ENCODE assay signal across 1 cellular context in the genomic region with DNA sequence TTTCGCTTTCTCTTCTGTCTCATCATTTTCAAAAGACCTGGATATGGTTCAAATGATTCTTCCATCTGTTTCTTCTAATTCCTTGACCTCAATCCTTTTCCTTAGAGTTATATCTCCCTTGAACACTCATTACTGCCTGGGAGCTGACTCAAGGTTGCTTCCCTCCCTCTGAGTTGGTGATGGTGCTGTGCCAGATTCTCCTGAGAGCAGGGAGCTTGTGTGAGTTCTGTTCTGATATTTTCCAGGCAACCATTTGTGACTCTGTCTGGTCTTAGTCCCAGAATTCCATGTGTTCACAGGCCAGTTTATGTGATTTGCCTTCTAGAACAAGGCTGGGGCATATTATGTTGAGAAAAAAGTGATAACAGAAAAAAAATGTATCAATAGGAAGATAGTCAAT.
TF ChIP-seq lines count a peak whose summit lies in the region.

No MANE protein-coding gene starts in this region.

TF ChIP-seq in IMR-90, 13 proteins besides CTCF, POLR2A, EP300 and RAD21 (continued from another document):
- TF ChIP-seq, protein P1, sequence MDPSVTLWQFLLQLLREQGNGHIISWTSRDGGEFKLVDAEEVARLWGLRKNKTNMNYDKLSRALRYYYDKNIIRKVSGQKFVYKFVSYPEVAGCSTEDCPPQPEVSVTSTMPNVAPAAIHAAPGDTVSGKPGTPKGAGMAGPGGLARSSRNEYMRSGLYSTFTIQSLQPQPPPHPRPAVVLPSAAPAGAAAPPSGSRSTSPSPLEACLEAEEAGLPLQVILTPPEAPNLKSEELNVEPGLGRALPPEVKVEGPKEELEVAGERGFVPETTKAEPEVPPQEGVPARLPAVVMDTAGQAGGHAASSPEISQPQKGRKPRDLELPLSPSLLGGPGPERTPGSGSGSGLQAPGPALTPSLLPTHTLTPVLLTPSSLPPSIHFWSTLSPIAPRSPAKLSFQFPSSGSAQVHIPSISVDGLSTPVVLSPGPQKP (IDR thresholded peaks at IDR 0.05; ENCODE audit: borderline replicate concordance, low read depth, low read length), result no peak
- TF ChIP-seq FOS (IDR thresholded peaks at IDR 0.05; ENCODE audit: low read depth, low read length) (no peak), SMC3 (IDR thresholded peaks at IDR 0.05; ENCODE audit: low read depth, low read length) (no peak), BHLHE40 (IDR thresholded peaks at IDR 0.05; ENCODE audit: low read depth, low read length) (no peak), CHD1 (IDR thresholded peaks at IDR 0.05; ENCODE audit: low read depth, low read length) (no peak)
- TF ChIP-seq, protein P2, sequence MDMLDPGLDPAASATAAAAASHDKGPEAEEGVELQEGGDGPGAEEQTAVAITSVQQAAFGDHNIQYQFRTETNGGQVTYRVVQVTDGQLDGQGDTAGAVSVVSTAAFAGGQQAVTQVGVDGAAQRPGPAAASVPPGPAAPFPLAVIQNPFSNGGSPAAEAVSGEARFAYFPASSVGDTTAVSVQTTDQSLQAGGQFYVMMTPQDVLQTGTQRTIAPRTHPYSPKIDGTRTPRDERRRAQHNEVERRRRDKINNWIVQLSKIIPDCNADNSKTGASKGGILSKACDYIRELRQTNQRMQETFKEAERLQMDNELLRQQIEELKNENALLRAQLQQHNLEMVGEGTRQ (IDR thresholded peaks at IDR 0.05; ENCODE audit: low read depth, low read length), result no peak
TF ChIP-seq in IMR-90: peak in this region for 0.
